In genomic region chr7:81924494-81924893, GRCh38 we compare ENCODE assay signal across 1 cellular context.
TF ChIP-seq lines count a peak whose summit lies in the region.

No MANE protein-coding gene starts in this region.

TF ChIP-seq in GM23338, 12 proteins besides CTCF, POLR2A, EP300 and RAD21 (continued from another document):
- no peak for TF ChIP-seq REST (IDR thresholded peaks at IDR 0.05; ENCODE audit: unreplicated experiment)
